Comparison of ENCODE assay signal across 16 cellular contexts in genomic region chr16:1656808-1657617, GRCh38.
"Had no signal": no experiment of that assay in that cellular context is flagged by ENCODE, and none has a peak within 500 bp of the region (broad histone marks: within the 10 kb centered on the region; RNA-seq: fewer than 3 reads in every experiment).

No MANE protein-coding gene starts in this region.

- H3K27ac ChIP-seq: tibial nerve, WERI-Rb-1 had no signal

- H3K4me1 ChIP-seq: tibial nerve had no signal

- H3K9me3 ChIP-seq: tibial nerve had no signal

- H3K4me3 ChIP-seq: lung, tibial nerve had no signal

- DNase-seq: activated CD4-positive, alpha-beta T cell treated with anti-CD3 and anti-CD28 coated beads, Interleukin-2, amount 50 U/mL, for 4 hours; activated T-cell treated with anti-CD3 and anti-CD28 coated beads for 4 hours; amniotic stem cell; effector memory CD8-positive, alpha-beta T cell; foreskin fibroblast; hippocampal formation; left colon; natural killer cell; stimulated activated CD4-positive, alpha-beta T cell treated with anti-CD3 and anti-CD28 coated beads, Interleukin-12 subunit alpha, Interleukin-12 subunit beta, amount 100 ng/mL, for 4 hours; stimulated activated CD4-positive, alpha-beta T cell treated with anti-CD3 and anti-CD28 coated beads, Interleukin-1b, Interleukin-23, amount 100 ng/mL, for 48 hours; stimulated activated CD8-positive, alpha-beta memory T cell treated with anti-CD3 and anti-CD28 coated beads, Interleukin-4, amount 100 ng/mL, for 48 hours; stimulated activated naive CD4-positive, alpha-beta T cell; T-helper 2 cell; WERI-Rb-1 had no signal

- ATAC-seq: effector memory CD8-positive, alpha-beta T cell; left colon; natural killer cell had no signal

- H3K27me3 ChIP-seq: tibial nerve had no signal
